ENCODE assay signal across 8 cellular contexts in the genomic region with DNA sequence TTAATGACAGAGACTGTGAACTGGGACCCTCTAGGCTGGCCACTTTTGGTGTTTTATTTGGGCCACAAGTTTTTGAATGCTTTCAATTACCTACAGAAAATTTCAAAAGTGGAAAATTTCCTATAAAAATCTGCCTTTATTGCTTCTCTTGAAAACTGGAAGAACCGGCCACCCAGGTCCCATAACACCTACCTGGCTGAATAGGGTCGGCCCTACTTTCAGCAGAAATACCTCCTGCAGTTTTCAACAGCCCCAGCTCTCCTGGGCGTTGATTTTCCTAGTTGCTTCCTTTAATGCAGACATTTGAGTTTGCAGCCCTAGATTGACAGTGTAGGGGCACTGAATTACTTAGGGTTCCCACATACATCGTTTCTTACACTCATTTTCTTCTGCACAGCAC. TPM values are rescaled to one million over a fixed set of nuclear protein-coding genes. Genes with fewer than 3 reads are reported as not detected.
DNase-seq lines count a peak whose midpoint lies in the region; ATAC-seq and TF ChIP-seq lines count a peak whose summit lies in the region.

No MANE protein-coding gene starts in this region.

- H3K79me1 ChIP-seq in IMR-90 (ENCODE audit: low read depth in 1 of 2, low read length in 2 of 2) = peaks cover 0 to 15% of the 10 kb centered on the region in 2 experiments; a peak in 2 of 4 replicates

- CTCF ChIA-PET in CD4-positive, alpha-beta T cell (lab: Charles Lee) = no interaction called here
- CTCF ChIA-PET in IMR-90 (lab: Yijun Ruan, JAX) (no interaction called here), mammary epithelial cell (lab: Charles Lee; ENCODE audit: low non-redundant PET) (no interaction called here)

- TF ChIP-seq RAD21 in IMR-90 (IDR thresholded peaks at IDR 0.05; ENCODE audit: low read length) = no peak

- H2AFZ ChIP-seq in IMR-90 (replicated peaks; ENCODE audit: low read length, poor library complexity) (peak overlapping the region; percentile 97), mammary epithelial cell (ENCODE audit: low read depth, low read length) (peak overlapping the region; percentile 96)

- H4K20me1 ChIP-seq in IMR-90 (ENCODE audit: insufficient read depth, low read length) (no peaks in the 10 kb centered on the region), mammary epithelial cell (ENCODE audit: insufficient read depth, low read length) (no peaks in the 10 kb centered on the region)

- H3K56ac ChIP-seq in IMR-90 (ENCODE audit: extremely low read depth, insufficient read depth, low read length) = no peak overlapping the region

- no peak overlapping the region for H3K18ac ChIP-seq in IMR-90 (ENCODE audit: low read depth, low read length)

- WGBS in IMR-90 (ENCODE audit: extremely low coverage in 2 of 2, insufficient read length in 1 of 2), 2 experiments = 50% methylated on average over 1 of the region's 4 CpGs; no CpG with 5 or more reads in 1 of the 2 experiments
- WGBS in mammary epithelial cell (ENCODE audit: low coverage, missing lambda C conversion rate) = 58% methylated on average over 4 of the region's 4 CpGs

- H3K4me1 Mint-ChIP-seq in CD4-positive, alpha-beta T cell (ENCODE audit: low read depth) = peaks cover 32% of the 10 kb centered on the region
- peaks cover 21% of the 10 kb centered on the region for H3K4me1 Mint-ChIP-seq in nephron progenitor cell

- H2BK15ac ChIP-seq in IMR-90 (ENCODE audit: low read depth, low read length) = no peak overlapping the region

- peak overlapping the region; percentile 27 to 67; a peak in 2 of 4 replicates for H4K8ac ChIP-seq in IMR-90 (ENCODE audit: low read depth in 2 of 2, low read length in 2 of 2)

- DNase-seq in CD4-positive, alpha-beta T cell = no peak
- DNase-seq in IMR-90 (no peak), mammary epithelial cell (no peak), nephron progenitor cell (no peak), NCI-H1417 treated with DMSO at 0.1 percent for 48 hours (lab: John Stamatoyannopoulos, UW) (no peak), occipital lobe (lab: John Stamatoyannopoulos, UW) (no peak)

- no TSS peak for BruUV-seq in IMR-90 (replicated peaks; lab: Mats Ljungman, UMichigan)
- no TSS peak for BruUV-seq in mammary epithelial cell (replicated peaks; lab: Mats Ljungman, UMichigan)

- H3K23ac ChIP-seq in IMR-90 (ENCODE audit: low read depth, low read length) = no peak overlapping the region

- H3K4me3 Mint-ChIP-seq in CD4-positive, alpha-beta T cell = peak overlapping the region; percentile 97
- peak overlapping the region; percentile 96 for H3K4me3 Mint-ChIP-seq in nephron progenitor cell

- TF ChIP-seq POLR2A in IMR-90 (IDR thresholded peaks at IDR 0.05; ENCODE audit: low read depth, low read length) = no peak
- TF ChIP-seq POLR2A in GM18505 (IDR thresholded peaks at IDR 0.05; ENCODE audit: borderline replicate concordance, extremely low read depth, insufficient read depth, insufficient read length) = no peak

- H2BK20ac ChIP-seq in IMR-90 (ENCODE audit: low read depth, low read length) = no peak overlapping the region

- dilution Hi-C loops in IMR-90 (cut with HindIII; ENCODE audit: low sequenced_read_pairs, unreplicated experiment) = no loop called here
- dilution Hi-C loops in mammary epithelial cell (cut with HindIII; ENCODE audit: low sequenced_read_pairs) = no loop called here

- no peak overlapping the region for H2BK5ac ChIP-seq in IMR-90 (ENCODE audit: low read depth, low read length, poor library complexity, severe bottlenecking)

- no peaks in the 10 kb centered on the region for H3K9me3 ChIP-seq in CD4-positive, alpha-beta T cell (ENCODE audit: control insufficient read depth, low read length)
- no peaks in the 10 kb centered on the region for H3K9me3 ChIP-seq in IMR-90 (ENCODE audit: control insufficient read depth, insufficient read depth, low read length)
- no peaks in the 10 kb centered on the region for H3K9me3 ChIP-seq in mammary epithelial cell (replicated peaks; ENCODE audit: insufficient read depth, low read length)

- no peaks in the 10 kb centered on the region for H3K4me1 ChIP-seq in IMR-90 (ENCODE audit: control insufficient read depth, insufficient read depth, low read length)
- H3K4me1 ChIP-seq in mammary epithelial cell (ENCODE audit: insufficient read depth, low read length) = peaks cover 12% of the 10 kb centered on the region

- no peak overlapping the region for H4K91ac ChIP-seq in IMR-90 (ENCODE audit: insufficient read depth, low read depth, low read length)

- no peak overlapping the region for H3K4me3 ChIP-seq in IMR-90 (ENCODE audit: insufficient read depth, low read depth, low read length)
- H3K4me3 ChIP-seq in mammary epithelial cell (replicated peaks in 1 of 3; ENCODE audit: insufficient read depth in 1 of 3, low read depth in 2 of 3, low read length in 3 of 3) = peak overlapping the region in 2 of 3 experiments; percentile 2 to 86

- intact Hi-C loops in CD4-positive, alpha-beta T cell (cut with DNase I, micrococcal nuclease) = loop anchor here (1.0 to 10.0 kb wide), 7 partner anchors 142 to 677 kb away; no protein-coding TSS in a partner anchor
- intact Hi-C loops in IMR-90 (cut with micrococcal nuclease) (loop anchor here (1.0 to 10.0 kb wide), 4 partner anchors 143 to 1073 kb away; a partner anchor contains a TSS), mammary epithelial cell (cut with micrococcal nuclease) (loop anchor here (1.0 to 5.0 kb wide), 4 partner anchors 16 to 1073 kb away; a partner anchor contains a TSS)

- peaks cover 5% of the 10 kb centered on the region for H3K27me3 Mint-ChIP-seq in CD4-positive, alpha-beta T cell
- H3K27me3 Mint-ChIP-seq in nephron progenitor cell (ENCODE audit: low read depth, poor library complexity) = peaks cover 36% of the 10 kb centered on the region

- H3K4ac ChIP-seq in IMR-90 (ENCODE audit: low read depth, low read length) = no peak overlapping the region

- peaks cover 1% of the 10 kb centered on the region; the same call in 1 of the 2 replicates for H3K36me3 ChIP-seq in IMR-90 (ENCODE audit: control insufficient read depth, insufficient read depth, low read length)
- H3K36me3 ChIP-seq in mammary epithelial cell (ENCODE audit: insufficient read depth, low read length) = peaks cover under 1% of the 10 kb centered on the region

- H3K27me3 ChIP-seq in CD4-positive, alpha-beta T cell (ENCODE audit: control insufficient read depth, insufficient read depth, low read length) = no peaks in the 10 kb centered on the region
- H3K27me3 ChIP-seq in IMR-90 (ENCODE audit: control insufficient read depth, insufficient read depth, low read length) = peaks cover 2% of the 10 kb centered on the region; the same call in 1 of the 2 replicates
- H3K27me3 ChIP-seq in mammary epithelial cell (ENCODE audit: insufficient read depth, low read length) = no peaks in the 10 kb centered on the region

- H3K36me3 Mint-ChIP-seq in CD4-positive, alpha-beta T cell (ENCODE audit: low read depth) = peaks cover 37% of the 10 kb centered on the region
- peaks cover 21% of the 10 kb centered on the region for H3K36me3 Mint-ChIP-seq in nephron progenitor cell (ENCODE audit: low read depth)

- H2AK9ac ChIP-seq in IMR-90 (replicated peaks; ENCODE audit: low read depth, low read length, poor library complexity) = no peak overlapping the region

- in situ Hi-C loops in IMR-90 (cut with MboI; ENCODE audit: low sequenced_read_pairs) = loop anchor here (25.0 kb wide), 2 partner anchors 343 to 682 kb away; a partner anchor contains a TSS
- in situ Hi-C loops in mammary epithelial cell (cut with MboI; ENCODE audit: low sequenced_read_pairs in 2 of 2) = loop anchor here in 1 of 2 donors (10.0 kb wide), 2 partner anchors 140 to 360 kb away; a partner anchor contains a TSS

- H3K9ac ChIP-seq in IMR-90 (ENCODE audit: low read depth, low read length) (no peak overlapping the region), mammary epithelial cell (ENCODE audit: insufficient read depth, low read length) (peak overlapping the region; percentile 1)

- no peak overlapping the region for H2BK120ac ChIP-seq in IMR-90 (ENCODE audit: low read depth, low read length)

- no peaks in the 10 kb centered on the region for H3K9me3 Mint-ChIP-seq in CD4-positive, alpha-beta T cell
- H3K9me3 Mint-ChIP-seq in nephron progenitor cell = no peaks in the 10 kb centered on the region

- ATAC-seq in CD4-positive, alpha-beta T cell (ENCODE audit: poor library complexity) = no peak
- ATAC-seq in IMR-90 (ENCODE audit: low read depth) (no peak), GM18498 (IDR thresholded peaks at IDR 0.05; ENCODE audit: unreplicated experiment) (no peak), GM18505 (IDR thresholded peaks at IDR 0.05; ENCODE audit: unreplicated experiment) (no peak)

- H4K5ac ChIP-seq in IMR-90 (ENCODE audit: low read depth, low read length) = no peak overlapping the region

- H3K4me2 ChIP-seq in IMR-90 (ENCODE audit: low read depth, low read length) (no peak overlapping the region), mammary epithelial cell (ENCODE audit: insufficient read depth, low read depth, low read length) (peak overlapping the region; percentile 53)

- POLR2A ChIA-PET in CD4-positive, alpha-beta T cell (lab: Charles Lee) = interaction anchor here (1.1 kb wide), 1 partner anchor 143 kb away, joined by 3 read pairs; a partner anchor contains a TSS
- POLR2A ChIA-PET in IMR-90 (lab: Charles Lee; ENCODE audit: unreplicated experiment) = no interaction called here

- H3K27ac ChIP-seq in CD4-positive, alpha-beta T cell (ENCODE audit: low read depth, low read length) = peak overlapping the region; percentile 15
- H3K27ac ChIP-seq in IMR-90 (ENCODE audit: insufficient read depth, low read length) (no peak overlapping the region), mammary epithelial cell (ENCODE audit: insufficient read depth, low read depth, low read length) (peak overlapping the region; percentile 47)

- H3K9me1 ChIP-seq in IMR-90 (ENCODE audit: insufficient read depth, low read length) = peaks cover 4% of the 10 kb centered on the region; the same call in 1 of the 2 replicates

- H3K14ac ChIP-seq in IMR-90 (replicated peaks; ENCODE audit: low read depth, low read length) = no peak overlapping the region

- H2AK5ac ChIP-seq in IMR-90 (ENCODE audit: low read depth, low read length) = no peak overlapping the region

- H3K27ac Mint-ChIP-seq in CD4-positive, alpha-beta T cell = peak overlapping the region; percentile 94
- H3K27ac Mint-ChIP-seq in nephron progenitor cell = no peak overlapping the region

- H3K79me2 ChIP-seq in mammary epithelial cell (ENCODE audit: insufficient read depth, low read length) = peaks cover 31% of the 10 kb centered on the region

- TF ChIP-seq CTCF in CD4-positive, alpha-beta T cell (IDR thresholded peaks at IDR 0.05) = no peak
- TF ChIP-seq CTCF in IMR-90 (conservative IDR thresholded peaks at IDR 0.05; ENCODE audit: low read depth, low read length) (no peak), mammary epithelial cell (conservative IDR thresholded peaks at IDR 0.05 in 1 of 2, IDR thresholded peaks at IDR 0.05 in 1 of 2; ENCODE audit: extremely low read depth in 1 of 2, insufficient read depth in 1 of 2, low read depth in 1 of 2, low read length in 2 of 2) (no peak), nephron progenitor cell (IDR thresholded peaks at IDR 0.05) (no peak)

RNA-seq across cellular contexts. Expression of a gene that starts 0.7 kb away (rescaled TPM):
- total RNA-seq in CD4-positive, alpha-beta T cell = 10 to 100 TPM; 19.1 to 19.9 TPM
- total RNA-seq in IMR-90 (2012; rRNA removed) = 98.9 and 131 TPM in 2 replicates
- 28.8 and 36.5 TPM in 2 replicates for polyA plus RNA-seq in IMR-90 (2012; rRNA removed)
- 12.2 and 12.8 TPM in 2 replicates for polyA plus RNA-seq in IMR-90 (2012; cell fraction: cytosol; rRNA removed)
- 4.6 and 15.2 TPM in 2 replicates for polyA plus RNA-seq in IMR-90 (2012; cell fraction: nucleus; rRNA removed; ENCODE audit: low replicate concordance)
- total RNA-seq in mammary epithelial cell = 10 to 100 TPM; 79.0 to 92.6 TPM
- 56.2 TPM for polyA plus RNA-seq in mammary epithelial cell
- polyA minus RNA-seq in mammary epithelial cell = 29.8 TPM
- total RNA-seq in occipital lobe = 32.8 TPM

RNA-seq across cellular contexts. Expression of a gene that starts 58.7 kb away (rescaled TPM):
- under 1 TPM; 0.30 to 0.34 TPM for total RNA-seq in CD4-positive, alpha-beta T cell
- total RNA-seq in IMR-90 (2012; rRNA removed) (not detected in 2 replicates), mammary epithelial cell (under 1 TPM; 0.09 to 0.50 TPM), occipital lobe (2.5 TPM)
- polyA plus RNA-seq in IMR-90 (2012; rRNA removed) (0.01 and 0.07 TPM in 2 replicates), mammary epithelial cell (0.08 TPM)
- 0.07 TPM in 1 of 2 replicates, not detected in the other for polyA plus RNA-seq in IMR-90 (2012; cell fraction: cytosol; rRNA removed)
- 0.63 and 1.6 TPM in 2 replicates for polyA plus RNA-seq in IMR-90 (2012; cell fraction: nucleus; rRNA removed; ENCODE audit: low replicate concordance)
- not detected for polyA minus RNA-seq in mammary epithelial cell
